Comparison of ENCODE assay signal across 10 cellular contexts in genomic region chr1:53585116-53585515, GRCh38.
A peak's percentile ranks its signal among the peaks of the same experiment; 100 is the strongest.
DNase-seq lines count a peak whose midpoint lies in the region; ATAC-seq lines count a peak whose summit lies in the region.
"Had no signal": no experiment of that assay in that cellular context is flagged by ENCODE, and none has a peak within 500 bp of the region (broad histone marks: within the 10 kb centered on the region; RNA-seq: fewer than 3 reads in every experiment).

No MANE protein-coding gene starts in this region.

- peaks cover 2% of the 10 kb centered on the region for H3K36me3 Mint-ChIP-seq in effector memory CD8-positive, alpha-beta T cell (ENCODE audit: insufficient read depth)

- peak overlapping the region; percentile 65 to 79 for H3K4me3 Mint-ChIP-seq in effector memory CD8-positive, alpha-beta T cell

- ATAC-seq in effector memory CD8-positive, alpha-beta T cell (replicated peaks), result peak; percentile 72

- peak overlapping the region; percentile 94 to 96 for H3K27ac Mint-ChIP-seq in effector memory CD8-positive, alpha-beta T cell

- no peaks in the 10 kb centered on the region for H3K9me3 Mint-ChIP-seq in effector memory CD8-positive, alpha-beta T cell

- H3K4me1 Mint-ChIP-seq in effector memory CD8-positive, alpha-beta T cell (ENCODE audit: low read depth in 2 of 2), result peaks cover 42 to 50% of the 10 kb centered on the region in 2 donors

- DNase-seq in DMS 273 (lab: John Stamatoyannopoulos, UW; ENCODE audit: unreplicated experiment) (peak; percentile 37), DMS 273 treated with DMSO at 0.1 percent for 48 hours (lab: John Stamatoyannopoulos, UW) (no peak), UCSD-AML1 (lab: John Stamatoyannopoulos, UW; ENCODE audit: unreplicated experiment) (peak; percentile 25), SW 1271 (lab: John Stamatoyannopoulos, UW) (no peak), NCI-H1092 (lab: John Stamatoyannopoulos, UW) (no peak), DMS79 treated with DMSO at 0.1 percent for 48 hours (lab: John Stamatoyannopoulos, UW) (no peak)
- peak; percentile 67 to 70 (median 68) for DNase-seq in effector memory CD8-positive, alpha-beta T cell
- peak; percentile 16 for DNase-seq in stimulated activated CD8-positive, alpha-beta memory T cell treated with anti-CD3 and anti-CD28 coated beads, Interleukin-4, amount 100 ng/mL, for 24 hours (ENCODE audit: low read depth)
- DNase-seq: GM23248, OCI-M1 had no signal

- H3K27me3 Mint-ChIP-seq in effector memory CD8-positive, alpha-beta T cell, result no peaks in the 10 kb centered on the region

Comparison
In these comparisons a context has a peak if more than half of its experiments do, and no peak if none do; other contexts are left out.
1. DNase-seq: peak in DMS 273 (single experiment), UCSD-AML1 (single experiment), effector memory CD8-positive, alpha-beta T cell (3 of 3) and stimulated activated CD8-positive, alpha-beta memory T cell treated with anti-CD3 and anti-CD28 coated beads, Interleukin-4, amount 100 ng/mL, for 24 hours (single experiment); none in DMS 273 treated with DMSO at 0.1 percent for 48 hours (single experiment), SW 1271 (0 of 2), NCI-H1092 (single experiment) and DMS79 treated with DMSO at 0.1 percent for 48 hours (single experiment).